In the genomic region with DNA sequence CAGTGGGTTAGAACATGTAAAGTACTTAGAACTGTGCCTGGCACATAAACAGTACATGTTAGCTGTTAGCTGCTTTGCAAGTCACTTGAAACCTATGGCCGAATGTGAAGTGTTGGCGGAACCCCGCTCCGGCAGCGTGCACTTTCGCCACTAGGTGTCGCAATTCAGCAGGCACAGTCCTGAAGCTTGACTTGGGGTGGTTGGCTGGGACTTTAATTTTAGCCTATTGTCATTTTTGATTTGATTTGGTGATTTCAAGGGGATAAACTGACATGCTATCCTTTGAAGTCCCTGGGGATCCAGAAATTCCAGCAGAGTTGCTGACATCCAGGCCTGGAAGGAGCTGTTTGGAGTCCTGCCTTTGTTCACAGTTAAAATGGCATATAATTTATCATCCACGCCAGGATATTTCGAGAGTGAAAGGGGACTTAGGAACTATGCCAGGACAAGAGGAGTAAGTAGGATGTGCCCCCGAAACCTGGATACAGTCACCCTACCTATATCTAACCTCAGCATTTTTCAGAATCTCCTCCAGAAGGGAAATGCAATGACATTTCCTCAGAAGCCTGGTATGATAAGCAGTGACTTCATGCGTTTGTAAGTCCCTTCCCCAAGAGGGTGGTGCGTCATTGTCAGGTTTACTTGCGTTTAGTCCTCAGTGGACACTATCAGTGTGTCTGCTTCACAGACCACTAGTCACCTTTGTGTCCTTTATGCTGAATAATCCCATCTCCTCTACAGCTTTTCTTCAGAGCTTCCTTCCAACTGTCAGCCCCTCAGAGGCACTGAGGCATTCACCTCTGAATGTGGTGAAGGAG, we compare ENCODE assay signal across 8 cellular contexts. TPM values are rescaled to one million over a fixed set of nuclear protein-coding genes. Genes with fewer than 3 reads are reported as not detected.
DNase-seq lines count a peak whose midpoint lies in the region; ATAC-seq, FAIRE-seq and TF ChIP-seq lines count a peak whose summit lies in the region.

No MANE protein-coding gene starts in this region.

- ATAC-seq in A549, result peak; percentile 49 to 72; a peak in 5 of 6 replicates
- peak; percentile 55 for ATAC-seq in GM18861 (IDR thresholded peaks at IDR 0.05; ENCODE audit: unreplicated experiment)

- H3K36me3 Mint-ChIP-seq in activated naive CD8-positive, alpha-beta T cell treated with anti-CD3 and anti-CD28 coated beads for 36 hours, result no peaks in the 10 kb centered on the region

- 28% methylated on average over 13 of the region's 13 CpGs for WGBS in A549 (ENCODE audit: missing lambda C conversion rate)

- H3K27me3 Mint-ChIP-seq in activated naive CD8-positive, alpha-beta T cell treated with anti-CD3 and anti-CD28 coated beads for 36 hours, result peaks cover 29% of the 10 kb centered on the region

- FAIRE-seq in A549 (lab: Jason Lieb, UNC), result peak; percentile 18

- H3K4me2 ChIP-seq in A549, result no peak overlapping the region

- CTCF ChIA-PET in A549 (lab: Yijun Ruan, JAX), result interaction anchor here (0.6 to 10.6 kb wide), 51 partner anchors 8 to 786 kb away, joined by 3 to 127 read pairs (median 5); no protein-coding TSS in a partner anchor

- no peaks in the 10 kb centered on the region for H3K36me3 ChIP-seq in cardiac muscle cell

- H3K27ac Mint-ChIP-seq in activated naive CD8-positive, alpha-beta T cell treated with anti-CD3 and anti-CD28 coated beads for 36 hours, result no peak overlapping the region

- no peaks in the 10 kb centered on the region for H3K27me3 ChIP-seq in cardiac muscle cell

- H3K4me3 Mint-ChIP-seq in activated naive CD8-positive, alpha-beta T cell treated with anti-CD3 and anti-CD28 coated beads for 36 hours, result no peak overlapping the region

- peaks cover 11% of the 10 kb centered on the region; the same call in 2 of the 3 replicates for H3K4me1 ChIP-seq in A549
- peaks cover 5% of the 10 kb centered on the region for H3K4me1 ChIP-seq in cardiac muscle cell (ENCODE audit: low read depth)

- H3K9me3 ChIP-seq in A549 (no peaks in the 10 kb centered on the region), cardiac muscle cell (ENCODE audit: low read depth) (no peaks in the 10 kb centered on the region)

- peaks cover 5% of the 10 kb centered on the region for H3K4me1 Mint-ChIP-seq in activated naive CD8-positive, alpha-beta T cell treated with anti-CD3 and anti-CD28 coated beads for 36 hours

- H3K27ac ChIP-seq in A549 (no peak overlapping the region), cardiac muscle cell (no peak overlapping the region)

- H3K4me3 ChIP-seq in A549 (no peak overlapping the region), cardiac muscle cell (no peak overlapping the region)

- TF ChIP-seq CTCF in A549 (IDR thresholded peaks at IDR 0.05), result peak; percentile 95
- TF ChIP-seq CTCF in cardiac muscle cell (IDR thresholded peaks at IDR 0.05; ENCODE audit: low read depth, low read length), result peak; percentile 99

- TF ChIP-seq RAD21 in A549 (conservative IDR thresholded peaks at IDR 0.05 in 1 of 2, IDR thresholded peaks at IDR 0.05 in 1 of 2), result peak; percentile 73 to 82

- intact Hi-C loops in posterior vena cava (cut with DNase I), result loop anchor here (5.0 to 10.0 kb wide), 3 partner anchors 129 to 201 kb away; no protein-coding TSS in a partner anchor

- peak; percentile 89 to 92 for DNase-seq in A549 (ENCODE audit: low read depth in 1 of 2, low spot score in 1 of 2)
- peak; percentile 68 for DNase-seq in MV-4-11 (lab: John Stamatoyannopoulos, UW)
- DNase-seq in SW 1271 (lab: John Stamatoyannopoulos, UW), result peak; percentile 56 to 72
- peak; percentile 77 for DNase-seq in activated naive CD8-positive, alpha-beta T cell treated with anti-CD3 and anti-CD28 coated beads for 36 hours
- DNase-seq in cardiac muscle cell (ENCODE audit: low read depth in 1 of 2, low spot score in 1 of 2), result peak; percentile 88 to 90
- DNase-seq in posterior vena cava (ENCODE audit: low spot score), result peak; percentile 94
- peak; percentile 89 for DNase-seq in ureter (ENCODE audit: low spot score)

- TF ChIP-seq POLR2A in A549 (IDR thresholded peaks at IDR 0.05; ENCODE audit: low read length), result no peak

- H3K9me3 Mint-ChIP-seq in activated naive CD8-positive, alpha-beta T cell treated with anti-CD3 and anti-CD28 coated beads for 36 hours, result no peaks in the 10 kb centered on the region

- TF ChIP-seq EP300 in A549 (IDR thresholded peaks at IDR 0.05), result no peak

- POLR2A ChIA-PET in A549 (lab: Yijun Ruan, JAX), result interaction anchor here (1.0 kb wide), 1 partner anchor 201 kb away, joined by 4 read pairs; no protein-coding TSS in a partner anchor

TF ChIP-seq in A549, 52 proteins besides CTCF, POLR2A, EP300 and RAD21:
- no peak for TF ChIP-seq ZSCAN20 (CRISPR knock-in tag; IDR thresholded peaks at IDR 0.05)
- no peak for TF ChIP-seq ATOH8 (CRISPR knock-in tag; IDR thresholded peaks at IDR 0.05; ENCODE audit: low read depth)
- TF ChIP-seq RARB (CRISPR knock-in tag; IDR thresholded peaks at IDR 0.05), result no peak
- TF ChIP-seq RFX5 (IDR thresholded peaks at IDR 0.05), result no peak
- TF ChIP-seq RNF2 (IDR thresholded peaks at IDR 0.05; ENCODE audit: borderline replicate concordance, low read depth), result no peak
- TF ChIP-seq SMC3 (IDR thresholded peaks at IDR 0.05), result peak; percentile 76
- TF ChIP-seq USF2 (IDR thresholded peaks at IDR 0.05), result no peak
- peak; percentile 24; the same call in 1 of the 2 replicates for TF ChIP-seq HOXA7 (CRISPR knock-in tag; IDR thresholded peaks at IDR 0.05)
TF ChIP-seq in A549: peak in this region for 2.

RNA-seq across cellular contexts. Expression of gene TSPAN9, which starts 3.5 kb away (rescaled TPM):
- polyA plus RNA-seq in A549 (2011; rRNA removed), result 16.1 and 20.1 TPM in 2 replicates
- polyA plus RNA-seq in A549 (2012; cell fraction: cytosol; rRNA removed), result 11.2 and 14.5 TPM in 2 replicates
- 20.0 and 20.1 TPM in 2 replicates for polyA plus RNA-seq in A549 (2012; cell fraction: nucleus; rRNA removed)
- 10.2 to 12.4 TPM (median 11.3 TPM) in 3 replicates for polyA plus RNA-seq in A549 (2017; fragmentation: RNase III; extraction: RNeasy Plus Mini Kit Qiagen cat#74134 plus additional on column Dnase treatment)
- polyA minus RNA-seq in A549 (2011; rRNA and poly(A)+ RNA removed), result 12.9 and 16.7 TPM in 2 replicates
- total RNA-seq in activated naive CD8-positive, alpha-beta T cell treated with anti-CD3 and anti-CD28 coated beads for 36 hours, result under 1 TPM; 0.24 to 0.31 TPM
- total RNA-seq in cardiac muscle cell, result 153 and 199 TPM in 2 replicates
- polyA plus RNA-seq in cardiac muscle cell, result 13.3 and 17.9 TPM in 2 replicates
- 10 to 100 TPM; 34.2 to 38.5 TPM for total RNA-seq in posterior vena cava
- total RNA-seq in ureter, result 53.0 TPM

Comparison
In these comparisons a context has a peak if more than half of its experiments do, and no peak if none do; other contexts are left out.
1. RNA of gene TSPAN9, which starts 3.5 kb away (total RNA-seq): 153 to 199 TPM in cardiac muscle cell, 53.0 TPM in ureter (single experiment) and 34.2 to 38.5 TPM in posterior vena cava; 0.24 to 0.31 TPM in activated naive CD8-positive, alpha-beta T cell treated with anti-CD3 and anti-CD28 coated beads for 36 hours; every median in the first group is over 10 times any median in the second.
2. Peak in every context shown above with its lines, with median percentiles within 50 percentile points of each other: DNase-seq.